28 cellular contexts compared by ENCODE assay signal in genomic region chr13:77373541-77373940, GRCh38.
"Had no signal": no experiment of that assay in that cellular context is flagged by ENCODE, and none has a peak within 500 bp of the region (broad histone marks: within the 10 kb centered on the region; RNA-seq: fewer than 3 reads in every experiment).

No MANE protein-coding gene starts in this region.

- H3K9me3 ChIP-seq: left lung, lower lobe of right lung, pancreas, prostate gland, suprapubic skin, thoracic aorta, tibial artery, upper lobe of right lung had no signal

- DNase-seq: hypothalamus; immature natural killer cell; kidney; left colon; left lung; lower lobe of right lung; mammary epithelial cell; mesenchymal stem cell; naive thymus-derived CD8-positive, alpha-beta T cell; nucleus accumbens; pancreas; posterior cingulate gyrus; retina; right cardiac atrium; stimulated activated CD4-positive, alpha-beta T cell treated with anti-CD3 and anti-CD28 coated beads, Interleukin-12 subunit alpha, Interleukin-12 subunit beta, amount 100 ng/mL, for 4 hours; stimulated activated CD4-positive, alpha-beta T cell treated with anti-CD3 and anti-CD28 coated beads, Interleukin-15, amount 100 ng/mL, for 24 hours; stimulated activated CD4-positive, alpha-beta T cell treated with anti-CD3 and anti-CD28 coated beads, Interleukin-2, amount 100 ng/mL, for 24 hours; stimulated activated CD4-positive, alpha-beta T cell treated with anti-CD3 and anti-CD28 coated beads, Interleukin-4, amount 100 ng/mL, for 1 hour; stimulated activated naive CD4-positive, alpha-beta T cell; tibial artery; trophoblast cell; upper lobe of right lung had no signal

- H3K36me3 ChIP-seq: left lung, lower lobe of right lung, pancreas, prostate gland, suprapubic skin, thoracic aorta, tibial artery, upper lobe of right lung had no signal

- H3K27ac ChIP-seq: left lung, lower lobe of right lung, pancreas, prostate gland, skin epidermis, suprapubic skin, thoracic aorta, tibial artery, upper lobe of right lung had no signal

- ATAC-seq: left colon; left lung; lower lobe of right lung; naive thymus-derived CD8-positive, alpha-beta T cell; pancreas; right cardiac atrium; sciatic nerve; upper lobe of right lung had no signal

- H3K4me3 ChIP-seq: left lung, lower lobe of right lung, pancreas, prostate gland, skin epidermis, suprapubic skin, thoracic aorta, tibial artery, upper lobe of right lung had no signal

- FAIRE-seq: kidney, urothelium cell line had no signal

- H3K27me3 ChIP-seq: left lung, pancreas, suprapubic skin, tibial artery, upper lobe of right lung had no signal

- H3K4me1 ChIP-seq: left lung, lower lobe of right lung, pancreas, prostate gland, tibial artery, upper lobe of right lung had no signal
